ENCODE assay signal across 9 cellular contexts in genomic region chr2:178480227-178481181, GRCh38. TPM values are rescaled to one million over a fixed set of nuclear protein-coding genes. Genes with fewer than 3 reads are reported as not detected.
DNase-seq lines count a peak whose midpoint lies in the region; ATAC-seq, FAIRE-seq and TF ChIP-seq lines count a peak whose summit lies in the region.
"Had no signal": no experiment of that assay in that cellular context is flagged by ENCODE, and none has a peak within 500 bp of the region (broad histone marks: within the 10 kb centered on the region; RNA-seq: fewer than 3 reads in every experiment).

Gene PLEKHA3 (plus strand): TSS chr2:178480457. CDS start chr2:178480870, 413 bp downstream.

- peaks cover 5% of the 10 kb centered on the region for H3K36me3 Mint-ChIP-seq in activated CD4-positive, alpha-beta T cell treated with anti-CD3 and anti-CD28 coated beads, Interleukin-2, amount 10 ng/mL, durations not matched to agents 24 days and 14 days (ENCODE audit: low read depth)

- peak within 1 kb of the TSS; percentile 97 for H3K27ac ChIP-seq in colonic mucosa

- H3K4me1 ChIP-seq in colonic mucosa: peaks cover 16% of the 10 kb centered on the region

- H3K36me3 ChIP-seq in BJ (ENCODE audit: control insufficient read depth, insufficient read depth, low read length) (no peaks in the 10 kb centered on the region), colonic mucosa (no peaks in the 10 kb centered on the region)

- H3K9ac ChIP-seq in colonic mucosa (ENCODE audit: low read depth in 2 of 2, low read length in 2 of 2): peak within 1 kb of the TSS; percentile 70 to 98

- DNase-seq in BJ (ENCODE audit: low read depth) (peak; percentile 78), GM19239 (ENCODE audit: insufficient read length, low spot score) (peak; percentile 49), NCI-H524 treated with DMSO at 0.1 percent for 48 hours (lab: John Stamatoyannopoulos, UW) (peak; percentile 42), colonic mucosa (peak; percentile 96), left kidney (ENCODE audit: low read depth, low spot score) (peak; percentile 97)
- DNase-seq in activated CD4-positive, alpha-beta T cell treated with anti-CD3 and anti-CD28 coated beads, Interleukin-2, amount 10 ng/mL, durations not matched to agents 24 days and 14 days: peak; percentile 96
- peak; percentile 77 to 85 for DNase-seq in stimulated activated CD4-positive, alpha-beta T cell treated with anti-CD3 and anti-CD28 coated beads, Interleukin-2, amount 100 ng/mL, for 24 hours

- no peaks in the 10 kb centered on the region for H3K9me3 ChIP-seq in colonic mucosa

- CTCF ChIA-PET in BJ (lab: Yijun Ruan, JAX): interaction anchor here (1.0 kb wide), 1 partner anchor 43 kb away, joined by 3 read pairs; no protein-coding TSS in a partner anchor

- no peaks in the 10 kb centered on the region for H3K9me3 Mint-ChIP-seq in activated CD4-positive, alpha-beta T cell treated with anti-CD3 and anti-CD28 coated beads, Interleukin-2, amount 10 ng/mL, durations not matched to agents 24 days and 14 days

- peak within 1 kb of the TSS; percentile 93 for H3K4me3 Mint-ChIP-seq in activated CD4-positive, alpha-beta T cell treated with anti-CD3 and anti-CD28 coated beads, Interleukin-2, amount 10 ng/mL, durations not matched to agents 24 days and 14 days

- FAIRE-seq in GM19239 (lab: Jason Lieb, UNC): peak; percentile 87
- FAIRE-seq: islet of Langerhans had no signal

- H3K4me3 ChIP-seq in BJ (ENCODE audit: low read depth, low read length): peak within 1 kb of the TSS; percentile 86
- peak within 1 kb of the TSS; percentile 78 for H3K4me3 ChIP-seq in colonic mucosa

- peak within 1 kb of the TSS; percentile 97 for H3K27ac Mint-ChIP-seq in activated CD4-positive, alpha-beta T cell treated with anti-CD3 and anti-CD28 coated beads, Interleukin-2, amount 10 ng/mL, durations not matched to agents 24 days and 14 days

- ATAC-seq in HG03442 (IDR thresholded peaks at IDR 0.05; ENCODE audit: unreplicated experiment): peak; percentile 67

- peaks cover 38% of the 10 kb centered on the region for H3K4me1 Mint-ChIP-seq in activated CD4-positive, alpha-beta T cell treated with anti-CD3 and anti-CD28 coated beads, Interleukin-2, amount 10 ng/mL, durations not matched to agents 24 days and 14 days

- no peaks in the 10 kb centered on the region for H3K27me3 Mint-ChIP-seq in activated CD4-positive, alpha-beta T cell treated with anti-CD3 and anti-CD28 coated beads, Interleukin-2, amount 10 ng/mL, durations not matched to agents 24 days and 14 days

- no peak for TF ChIP-seq CTCF in BJ (IDR thresholded peaks at IDR 0.05; ENCODE audit: insufficient read depth, low read depth, low read length)
- no peak for TF ChIP-seq CTCF in colonic mucosa (IDR thresholded peaks at IDR 0.05)

- no peaks in the 10 kb centered on the region for H3K27me3 ChIP-seq in BJ (ENCODE audit: control insufficient read depth, insufficient read depth, low read length)
- no peaks in the 10 kb centered on the region for H3K27me3 ChIP-seq in colonic mucosa

- intact Hi-C loops in activated CD4-positive, alpha-beta T cell treated with anti-CD3 and anti-CD28 coated beads, Interleukin-2, amount 10 ng/mL, durations not matched to agents 24 days and 14 days (cut with micrococcal nuclease): loop anchor here (5.0 kb wide), 1 partner anchor 222 kb away; no protein-coding TSS in a partner anchor
- intact Hi-C loops in colonic mucosa (cut with DNase I): no loop called here

- POLR2A ChIA-PET in BJ (lab: Charles Lee): interaction anchor here (0.6 kb wide), 2 partner anchors 30 to 1279 kb away, joined by 3 to 5 read pairs; partner anchors contain the start of genes PJVK and PRKRA

RNA-seq across cellular contexts. Expression of gene PLEKHA3, which starts in this region (rescaled TPM):
- 10.0 and 22.8 TPM in 2 replicates for polyA plus RNA-seq in BJ (2011; rRNA removed)
- 4.4 and 6.0 TPM in 2 replicates for polyA minus RNA-seq in BJ (2011; rRNA and poly(A)+ RNA removed)
- 28.0 and 35.4 TPM in 2 replicates for total RNA-seq in activated CD4-positive, alpha-beta T cell treated with anti-CD3 and anti-CD28 coated beads, Interleukin-2, amount 10 ng/mL, durations not matched to agents 24 days and 14 days
- 10 to 100 TPM; 19.3 to 26.1 TPM for total RNA-seq in colonic mucosa

Comparison
In these comparisons a context has a peak if more than half of its experiments do, and no peak if none do; other contexts are left out.
1. Peak in every context shown above with its lines: DNase-seq, ATAC-seq, H3K4me3 ChIP-seq and H3K27ac ChIP-seq.
2. DNase-seq: peak in every context shown above with its lines; median percentile 97 in left kidney; 96 in activated CD4-positive, alpha-beta T cell treated with anti-CD3 and anti-CD28 coated beads, Interleukin-2, amount 10 ng/mL, durations not matched to agents 24 days and 14 days; 96 in colonic mucosa; 81 in stimulated activated CD4-positive, alpha-beta T cell treated with anti-CD3 and anti-CD28 coated beads, Interleukin-2, amount 100 ng/mL, for 24 hours; 78 in BJ; 49 in GM19239; 42 in NCI-H524 treated with DMSO at 0.1 percent for 48 hours.